Comparison of ENCODE assay signal across 12 cellular contexts in genomic region chr22:39149915-39150847, GRCh38. TPM values are rescaled to one million over a fixed set of nuclear protein-coding genes. Genes with fewer than 3 reads are reported as not detected.
DNase-seq lines count a peak whose midpoint lies in the region; ATAC-seq and TF ChIP-seq lines count a peak whose summit lies in the region.
"Had no signal": no experiment of that assay in that cellular context is flagged by ENCODE, and none has a peak within 500 bp of the region (broad histone marks: within the 10 kb centered on the region; RNA-seq: fewer than 3 reads in every experiment).

No MANE protein-coding gene starts in this region.

- ATAC-seq in heart right ventricle = no peak
- ATAC-seq in gastrocnemius medialis = no peak
- no peak for ATAC-seq in body of pancreas
- ATAC-seq in HG02870 (IDR thresholded peaks at IDR 0.05; ENCODE audit: unreplicated experiment) = no peak
- no peak for ATAC-seq in HG02884 (IDR thresholded peaks at IDR 0.05; ENCODE audit: unreplicated experiment)
- ATAC-seq: pancreas had no signal

- H3K27me3 ChIP-seq in heart right ventricle (peaks cover 0 to 18% (median 0%) of the 10 kb centered on the region in 7 donors), gastrocnemius medialis (no peaks in the 10 kb centered on the region), body of pancreas (peaks cover 0 to 7% of the 10 kb centered on the region in 2 donors)

- H3K27ac ChIP-seq in SK-N-MC (0 out of 2 replicates have a peak overlapping the region, but pooled peaks have one; percentile 33), heart right ventricle (peak overlapping the region in 7 of 10 donors; percentile 18 to 97 (median 94)), gastrocnemius medialis (peak overlapping the region; percentile 94 to 99 (median 98)), body of pancreas (peak overlapping the region in 2 of 4 donors; percentile 83 to 85)

- WGBS in heart right ventricle, 2 donors = 76 to 82% methylated on average over 16 of the region's 16 CpGs
- WGBS in body of pancreas, 2 donors = 75 to 83% methylated on average over 16 of the region's 16 CpGs

- TF ChIP-seq POLR2A in gastrocnemius medialis (IDR thresholded peaks at IDR 0.05) = no peak
- no peak for TF ChIP-seq POLR2A in body of pancreas (IDR thresholded peaks at IDR 0.05)

- no peaks in the 10 kb centered on the region for H3K36me3 ChIP-seq in SK-N-MC (ENCODE audit: insufficient read depth, low read length)
- H3K36me3 ChIP-seq in heart right ventricle = peaks cover 0 to 31% (median 0%) of the 10 kb centered on the region in 9 donors
- H3K36me3 ChIP-seq in gastrocnemius medialis = peaks cover 0 to 6% of the 10 kb centered on the region in 2 donors
- no peaks in the 10 kb centered on the region for H3K36me3 ChIP-seq in body of pancreas (replicated peaks in 1 of 2; ENCODE audit: insufficient read depth in 1 of 2, low read depth in 2 of 2)
- H3K36me3 ChIP-seq: pancreas had no signal

- intact Hi-C loops in heart right ventricle (cut with DNase I) = loop anchor here in 2 of 10 donors (5.0 kb wide), 3 partner anchors 167 to 892 kb away; partner anchors contain the start of gene RPL3 (in 2 of the 2)
- intact Hi-C loops in gastrocnemius medialis (cut with DNase I; ENCODE audit: low total_unique reads) = loop anchor here (5.0 kb wide), 2 partner anchors 82 to 382 kb away; partner anchors contain the start of gene RPS19BP1
- intact Hi-C loops in body of pancreas (cut with DNase I) = no loop called here

- DNase-seq in D341Med (ENCODE audit: low spot score) (peak; percentile 9), SK-N-MC (ENCODE audit: low read depth, low spot score) (no peak), heart right ventricle (no peak), gastrocnemius medialis (no peak), body of pancreas (no peak), NCI-H146 (lab: John Stamatoyannopoulos, UW) (no peak)
- DNase-seq: NCI-H2029 treated with DMSO at 0.1 percent for 48 hours, SHP77 treated with DMSO at 0.1 percent for 48 hours had no signal

- H3K4me3 ChIP-seq in SK-N-MC (no peak overlapping the region), heart right ventricle (peak overlapping the region in 2 of 10 donors; percentile 93 to 99), gastrocnemius medialis (peak overlapping the region in 1 of 4 donors; percentile 98), body of pancreas (no peak overlapping the region)

- TF ChIP-seq CTCF in heart right ventricle (IDR thresholded peaks at IDR 0.05) (no peak), gastrocnemius medialis (IDR thresholded peaks at IDR 0.05 in 4 of 5, conservative IDR thresholded peaks at IDR 0.05 in 1 of 5) (no peak), body of pancreas (IDR thresholded peaks at IDR 0.05) (no peak)

- H3K4me1 ChIP-seq in heart right ventricle (peaks cover 14 to 75% (median 63%) of the 10 kb centered on the region in 9 donors), gastrocnemius medialis (peaks cover 38 to 46% of the 10 kb centered on the region in 2 donors), body of pancreas (peaks cover 71% of the 10 kb centered on the region)

- H3K9me3 ChIP-seq in SK-N-MC (ENCODE audit: low read depth, low read length) = no peaks in the 10 kb centered on the region
- H3K9me3 ChIP-seq in heart right ventricle = no peaks in the 10 kb centered on the region
- H3K9me3 ChIP-seq in gastrocnemius medialis = no peaks in the 10 kb centered on the region
- no peaks in the 10 kb centered on the region for H3K9me3 ChIP-seq in body of pancreas
- H3K9me3 ChIP-seq: pancreas had no signal

- H3K9ac ChIP-seq in SK-N-MC (ENCODE audit: insufficient read length) = no peak overlapping the region

- in situ Hi-C loops in gastrocnemius medialis (cut with MboI; ENCODE audit: low sequenced_read_pairs in 4 of 4) = loop anchor here in 2 of 4 donors (25.0 kb wide), 1 partner anchor 362 kb away; the partner anchor contains the start of genes ATF4 (in 2 of the 2) and MIEF1 (in 2 of the 2)

RNA-seq across cellular contexts. Expression of gene CBX7, which starts 2.3 kb away (rescaled TPM):
- total RNA-seq in heart right ventricle (10 to 100 TPM; 48.8 to 85.8 (median 76.3) TPM), gastrocnemius medialis (10 to 100 TPM; 52.4 to 78.1 (median 62.3) TPM), body of pancreas (10 to 100 TPM; 38.1 to 41.2 TPM)
- polyA plus RNA-seq in heart right ventricle = 10 to 100 TPM; 34.5 to 36.3 TPM

RNA-seq across cellular contexts. Expression of gene APOBEC3H, which starts 53.1 kb away (rescaled TPM):
- 1 to 10 TPM in 1 of 10 donors, under 1 TPM in 1, not detected in 8; 0.41 to 1.9 TPM for total RNA-seq in heart right ventricle
- under 1 TPM; 0.06 to 0.80 TPM for polyA plus RNA-seq in heart right ventricle
- not detected for total RNA-seq in gastrocnemius medialis
- total RNA-seq in body of pancreas = not detected
- total RNA-seq: dermis microvascular lymphatic vessel endothelial cell had no signal
